Comparison of ENCODE assay signal across 20 cellular contexts in the genomic region with DNA sequence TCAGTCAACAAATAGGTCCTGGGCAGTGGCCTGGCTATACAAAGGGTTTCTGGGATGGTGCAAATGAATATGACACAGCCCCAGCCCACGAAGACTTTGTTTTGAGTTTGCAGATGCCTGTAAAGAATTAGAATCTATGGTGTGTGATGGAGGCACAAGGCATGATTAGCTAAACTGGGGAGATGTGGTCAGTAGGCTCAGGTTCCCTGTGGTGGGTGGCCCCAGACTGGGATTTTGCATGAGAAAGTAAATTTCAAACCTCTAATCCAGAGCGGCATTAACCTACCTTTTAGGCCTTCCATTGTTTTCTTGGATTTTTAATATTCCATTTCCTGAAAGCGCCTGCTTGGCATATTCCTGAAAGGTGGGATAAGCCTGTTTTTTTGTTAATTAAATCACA. TPM values are rescaled to one million over a fixed set of nuclear protein-coding genes. Genes with fewer than 3 reads are reported as not detected.
DNase-seq lines count a peak whose midpoint lies in the region; ATAC-seq and TF ChIP-seq lines count a peak whose summit lies in the region.
"Had no signal": no experiment of that assay in that cellular context is flagged by ENCODE, and none has a peak within 500 bp of the region (broad histone marks: within the 10 kb centered on the region; RNA-seq: fewer than 3 reads in every experiment).

No MANE protein-coding gene starts in this region.

- H3K14ac ChIP-seq in neuronal stem cell (ENCODE audit: low read length) = no peak overlapping the region

- H3K4me1 Mint-ChIP-seq in brain = peaks cover 20% of the 10 kb centered on the region
- H3K4me1 Mint-ChIP-seq: CD8-positive, alpha-beta memory T cell had no signal

- no peak overlapping the region for H3K4ac ChIP-seq in neuronal stem cell (ENCODE audit: low read length)

- H3K4me2 ChIP-seq in neuronal stem cell (ENCODE audit: insufficient read depth, low read length, poor library complexity, severe bottlenecking) = no peak overlapping the region
- H3K4me2 ChIP-seq: KMS-11 had no signal

- H3K18ac ChIP-seq in neuronal stem cell (ENCODE audit: low read length) = no peak overlapping the region

- peaks cover 4% of the 10 kb centered on the region for H3K27me3 Mint-ChIP-seq in brain

- H3K4me3 ChIP-seq in HUES48 (ENCODE audit: low read depth, low read length) = no peak overlapping the region
- peak overlapping the region; percentile 17; the same call in 1 of the 2 replicates for H3K4me3 ChIP-seq in iPS-20b (ENCODE audit: low read length)
- H3K4me3 ChIP-seq in neuronal stem cell (ENCODE audit: low read length in 2 of 2) = no peak overlapping the region
- H3K4me3 ChIP-seq in foreskin fibroblast (ENCODE audit: low read depth in 1 of 2, low read length in 2 of 2) = no peak overlapping the region
- H3K4me3 ChIP-seq: GM12878 had no signal

- no CpG with 5 or more reads among the region's 3 CpGs for WGBS in neuronal stem cell (ENCODE audit: extremely low coverage in 2 of 2, insufficient read length in 2 of 2, insufficient replicate concordance in 1 of 2), 2 donors

- H3K27me3 ChIP-seq in HUES48 (ENCODE audit: control insufficient read depth, insufficient read depth, low read length) (no peaks in the 10 kb centered on the region), iPS-20b (ENCODE audit: insufficient read depth, low read length) (no peaks in the 10 kb centered on the region), neuronal stem cell (ENCODE audit: control insufficient read depth in 3 of 3, insufficient read depth in 3 of 3, low read depth in 1 of 3, low read length in 3 of 3) (no peaks in the 10 kb centered on the region)
- H3K27me3 ChIP-seq: BE2C had no signal

- H3K9me3 Mint-ChIP-seq in brain = peaks cover 2 to 6% (median 4%) of the 10 kb centered on the region in 5 experiments
- H3K9me3 Mint-ChIP-seq: CD8-positive, alpha-beta memory T cell had no signal

- H4K8ac ChIP-seq in neuronal stem cell (ENCODE audit: low read depth, low read length) = no peak overlapping the region

- DNase-seq in neuronal stem cell (ENCODE audit: low spot score) (no peak), GM19238 (ENCODE audit: insufficient read length, low spot score) (no peak), foreskin fibroblast (no peak)
- DNase-seq in activated naive CD4-positive, alpha-beta T cell (lab: John Stamatoyannopoulos, UW) = no peak
- DNase-seq: ACHN; BE2C; C1 segment of cervical spinal cord; CD4-positive, CD25-positive, alpha-beta regulatory T cell; CD8-positive, alpha-beta memory T cell; COR-L47; DMS 273 treated with DMSO at 0.1 percent for 48 hours; DMS53; DND-41; EL had no signal

- H2BK15ac ChIP-seq in neuronal stem cell (ENCODE audit: low read length) = no peak overlapping the region

- ATAC-seq in GM21515 (IDR thresholded peaks at IDR 0.05; ENCODE audit: unreplicated experiment) = no peak
- ATAC-seq: GM12878 had no signal

- peak overlapping the region in 3 of 5 experiments; percentile 40 to 86 (median 78) for H3K27ac Mint-ChIP-seq in brain
- H3K27ac Mint-ChIP-seq: CD8-positive, alpha-beta memory T cell had no signal

- TF ChIP-seq CTCF in brain (conservative IDR thresholded peaks at IDR 0.05) (no peak), foreskin fibroblast (IDR thresholded peaks at IDR 0.05; ENCODE audit: low read depth, low read length) (no peak)

- H3K23ac ChIP-seq in neuronal stem cell (ENCODE audit: low read depth, low read length, poor library complexity) = no peak overlapping the region

- H3K9ac ChIP-seq in HUES48 (ENCODE audit: low read depth, low read length) (no peak overlapping the region), iPS-20b (ENCODE audit: low read depth, low read length) (peak overlapping the region; percentile 31; the same call in 1 of the 2 replicates), neuronal stem cell (ENCODE audit: low read depth, low read length, poor library complexity) (no peak overlapping the region)
- H3K9ac ChIP-seq: KMS-11 had no signal

- H2AFZ ChIP-seq in neuronal stem cell (ENCODE audit: low read length) = no peak overlapping the region

- peak overlapping the region; percentile 95 for H2AK5ac ChIP-seq in neuronal stem cell (ENCODE audit: low read depth, low read length)

- H3K27ac ChIP-seq in HUES48 (ENCODE audit: low read depth, low read length) (peak overlapping the region; percentile 64), iPS-20b (ENCODE audit: low read length) (peak overlapping the region; percentile 56), neuronal stem cell (replicated peaks; ENCODE audit: low read length) (no peak overlapping the region)
- H3K27ac ChIP-seq: KMS-11 had no signal

- H3K36me3 ChIP-seq in HUES48 (ENCODE audit: control insufficient read depth, insufficient read depth, low read length) = no peaks in the 10 kb centered on the region
- no peaks in the 10 kb centered on the region for H3K36me3 ChIP-seq in iPS-20b (ENCODE audit: insufficient read depth, low read depth, low read length)
- H3K36me3 ChIP-seq in neuronal stem cell (replicated peaks in 1 of 2; ENCODE audit: control insufficient read depth in 2 of 2, insufficient read depth in 2 of 2, low read length in 2 of 2) = no peaks in the 10 kb centered on the region
- H3K36me3 ChIP-seq: BE2C had no signal

- H2BK5ac ChIP-seq in neuronal stem cell (ENCODE audit: low read length) = no peak overlapping the region

- no peak overlapping the region for H3K4me3 Mint-ChIP-seq in brain
- H3K4me3 Mint-ChIP-seq: CD4-positive, CD25-positive, alpha-beta regulatory T cell had no signal

- no peak overlapping the region for H2BK120ac ChIP-seq in neuronal stem cell (ENCODE audit: low read depth, low read length)

- H3K9me3 ChIP-seq in HUES48 (ENCODE audit: control insufficient read depth, insufficient read depth, low read length) = no peaks in the 10 kb centered on the region
- H3K9me3 ChIP-seq in iPS-20b (ENCODE audit: insufficient read depth, low read depth, low read length) = no peaks in the 10 kb centered on the region
- no peaks in the 10 kb centered on the region for H3K9me3 ChIP-seq in neuronal stem cell (replicated peaks in 1 of 2; ENCODE audit: control insufficient read depth in 2 of 2, insufficient read depth in 1 of 2, low read depth in 1 of 2, low read length in 2 of 2)
- H3K9me3 ChIP-seq: BE2C had no signal

- H3K36me3 Mint-ChIP-seq in brain = no peaks in the 10 kb centered on the region
- H3K36me3 Mint-ChIP-seq: CD4-positive, CD25-positive, alpha-beta regulatory T cell; CD8-positive, alpha-beta memory T cell had no signal

- H2BK12ac ChIP-seq in neuronal stem cell (ENCODE audit: low read length) = no peak overlapping the region

- H3K79me1 ChIP-seq in neuronal stem cell (ENCODE audit: low read depth, low read length) = no peaks in the 10 kb centered on the region

- no peak overlapping the region for H4K91ac ChIP-seq in neuronal stem cell (ENCODE audit: low read depth, low read length, poor library complexity)

- H3K4me1 ChIP-seq in HUES48 (ENCODE audit: control insufficient read depth, insufficient read depth, low read length) (peaks cover 16% of the 10 kb centered on the region), iPS-20b (ENCODE audit: insufficient read depth, low read length) (peaks cover 11% of the 10 kb centered on the region; the same call in 1 of the 2 replicates), neuronal stem cell (ENCODE audit: control insufficient read depth in 2 of 2, insufficient read depth in 1 of 2, low read depth in 1 of 2, low read length in 2 of 2) (peaks cover 0 to 2% of the 10 kb centered on the region in 2 donors)
- H3K4me1 ChIP-seq: BE2C had no signal

RNA-seq across cellular contexts. Expression of gene CPA5, which starts 6.4 kb away (rescaled TPM):
- polyA plus RNA-seq in brain (ENCODE audit: insufficient read depth, low read depth, low replicate concordance) = 2.3 TPM
- 0.11 TPM for polyA plus RNA-seq in neuronal stem cell (2013, experiment 1 of 2)
- 0.03 TPM for polyA plus RNA-seq in neuronal stem cell (2013, experiment 2 of 2)

RNA-seq across cellular contexts. Expression of gene CPA1, which starts 42.1 kb away (rescaled TPM):
- not detected for polyA plus RNA-seq in brain (ENCODE audit: insufficient read depth, low read depth, low replicate concordance)
- 0.22 TPM for polyA plus RNA-seq in neuronal stem cell (2013, experiment 1 of 2)
- polyA plus RNA-seq in neuronal stem cell (2013, experiment 2 of 2) = 0.08 TPM
- polyA plus RNA-seq: CD8-positive, alpha-beta memory T cell; GM12878 had no signal

RNA-seq across cellular contexts. Expression of gene CPA4, which starts 45.3 kb away (rescaled TPM):
- polyA plus RNA-seq in brain (ENCODE audit: insufficient read depth, low read depth, low replicate concordance) = 0.34 TPM
- 0.04 TPM for polyA plus RNA-seq in neuronal stem cell (2013, experiment 1 of 2)
- polyA plus RNA-seq in neuronal stem cell (2013, experiment 2 of 2) = 0.11 TPM
- polyA plus RNA-seq: CD4-positive, CD25-positive, alpha-beta regulatory T cell; CD8-positive, alpha-beta memory T cell had no signal
